In the genomic region with DNA sequence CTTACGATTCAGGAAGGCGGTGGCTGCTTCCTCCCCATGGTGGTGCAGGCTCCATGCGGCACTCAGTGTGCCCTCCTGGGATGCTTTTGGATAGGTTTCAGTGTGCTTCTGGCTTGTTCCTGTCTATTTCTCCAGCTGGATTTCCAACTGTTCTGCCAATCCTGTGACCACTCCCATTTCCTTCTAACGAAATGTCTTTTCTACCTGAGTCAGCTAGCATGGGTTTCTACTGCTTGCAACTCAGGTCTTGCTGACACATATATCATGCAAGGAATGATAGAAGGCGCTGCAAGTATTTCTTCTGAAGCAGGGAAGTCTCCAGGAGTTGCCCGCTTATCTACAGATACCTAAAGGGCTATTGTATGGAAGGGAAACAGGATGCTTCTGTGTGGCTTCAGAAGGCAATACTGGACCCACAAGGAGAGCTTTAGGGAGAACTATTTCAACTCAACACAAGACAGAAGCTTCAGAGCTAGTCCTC, we compare ENCODE assay signal across 1 cellular context.
TF ChIP-seq lines count a peak whose summit lies in the region.

No MANE protein-coding gene starts in this region.

TF ChIP-seq in K562, 482 proteins besides CTCF, POLR2A, EP300 and RAD21 (continued from another document):
- TF ChIP-seq, protein P1, sequence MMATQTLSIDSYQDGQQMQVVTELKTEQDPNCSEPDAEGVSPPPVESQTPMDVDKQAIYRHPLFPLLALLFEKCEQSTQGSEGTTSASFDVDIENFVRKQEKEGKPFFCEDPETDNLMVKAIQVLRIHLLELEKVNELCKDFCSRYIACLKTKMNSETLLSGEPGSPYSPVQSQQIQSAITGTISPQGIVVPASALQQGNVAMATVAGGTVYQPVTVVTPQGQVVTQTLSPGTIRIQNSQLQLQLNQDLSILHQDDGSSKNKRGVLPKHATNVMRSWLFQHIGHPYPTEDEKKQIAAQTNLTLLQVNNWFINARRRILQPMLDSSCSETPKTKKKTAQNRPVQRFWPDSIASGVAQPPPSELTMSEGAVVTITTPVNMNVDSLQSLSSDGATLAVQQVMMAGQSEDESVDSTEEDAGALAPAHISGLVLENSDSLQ (IDR thresholded peaks at IDR 0.05) = peak; percentile 43; the same call in 1 of the 2 replicates
- no peak for TF ChIP-seq STAG1 (CRISPR knock-in tag; IDR thresholded peaks at IDR 0.05; ENCODE audit: borderline replicate concordance)
- 0 out of 2 replicates have a peak, but pooled peaks have one; percentile 9 for TF ChIP-seq FOXJ2 (tag; IDR thresholded peaks at IDR 0.05)
- TF ChIP-seq ZNF57 (CRISPR knock-in tag; IDR thresholded peaks at IDR 0.05) = no peak
- no peak for TF ChIP-seq RBM14 (IDR thresholded peaks at IDR 0.05; ENCODE audit: borderline replicate concordance, insufficient read depth, low read depth, low read length)
- no peak for TF ChIP-seq HNRNPK (IDR thresholded peaks at IDR 0.05; ENCODE audit: low read depth, low read length, poor library complexity, severe bottlenecking)
- TF ChIP-seq WHSC1 (IDR thresholded peaks at IDR 0.05; ENCODE audit: low read length) = no peak
- TF ChIP-seq, protein P2, sequence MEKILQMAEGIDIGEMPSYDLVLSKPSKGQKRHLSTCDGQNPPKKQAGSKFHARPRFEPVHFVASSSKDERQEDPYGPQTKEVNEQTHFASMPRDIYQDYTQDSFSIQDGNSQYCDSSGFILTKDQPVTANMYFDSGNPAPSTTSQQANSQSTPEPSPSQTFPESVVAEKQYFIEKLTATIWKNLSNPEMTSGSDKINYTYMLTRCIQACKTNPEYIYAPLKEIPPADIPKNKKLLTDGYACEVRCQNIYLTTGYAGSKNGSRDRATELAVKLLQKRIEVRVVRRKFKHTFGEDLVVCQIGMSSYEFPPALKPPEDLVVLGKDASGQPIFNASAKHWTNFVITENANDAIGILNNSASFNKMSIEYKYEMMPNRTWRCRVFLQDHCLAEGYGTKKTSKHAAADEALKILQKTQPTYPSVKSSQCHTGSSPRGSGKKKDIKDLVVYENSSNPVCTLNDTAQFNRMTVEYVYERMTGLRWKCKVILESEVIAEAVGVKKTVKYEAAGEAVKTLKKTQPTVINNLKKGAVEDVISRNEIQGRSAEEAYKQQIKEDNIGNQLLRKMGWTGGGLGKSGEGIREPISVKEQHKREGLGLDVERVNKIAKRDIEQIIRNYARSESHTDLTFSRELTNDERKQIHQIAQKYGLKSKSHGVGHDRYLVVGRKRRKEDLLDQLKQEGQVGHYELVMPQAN (IDR thresholded peaks at IDR 0.05; ENCODE audit: borderline replicate concordance) = peak; percentile 39; the same call in 1 of the 2 replicates
- no peak; the same call in 1 of the 2 replicates for TF ChIP-seq JUND (IDR thresholded peaks at IDR 0.05; ENCODE audit: borderline replicate concordance, low read depth, low read length)
- 0 out of 3 replicates have a peak, but pooled peaks have one; percentile 9 for TF ChIP-seq JUND (tag; IDR thresholded peaks at IDR 0.05; ENCODE audit: borderline replicate concordance, low read depth, low read length)
- TF ChIP-seq, protein P3, sequence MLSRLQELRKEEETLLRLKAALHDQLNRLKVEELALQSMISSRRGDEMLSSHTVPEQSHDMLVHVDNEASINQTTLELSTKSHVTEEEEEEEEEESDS (CRISPR knock-in tag; IDR thresholded peaks at IDR 0.05) = no peak
- peak; percentile 48; the same call in 1 of the 2 replicates for TF ChIP-seq SOX6 (IDR thresholded peaks at IDR 0.05)
- TF ChIP-seq PCBP2 (IDR thresholded peaks at IDR 0.05; ENCODE audit: low read depth, low read length, poor library complexity, severe bottlenecking) = no peak
- no peak for TF ChIP-seq NCOR1 (IDR thresholded peaks at IDR 0.05)
- no peak for TF ChIP-seq HMG20A (CRISPR knock-in tag; conservative IDR thresholded peaks at IDR 0.05)
- no peak for TF ChIP-seq STAT5A (IDR thresholded peaks at IDR 0.05; ENCODE audit: borderline replicate concordance, low read length)
- no peak for TF ChIP-seq PRPF4 (IDR thresholded peaks at IDR 0.05; ENCODE audit: insufficient read depth, low read depth, low read length, poor library complexity, severe bottlenecking)
- TF ChIP-seq SMARCA5 (IDR thresholded peaks at IDR 0.05) = no peak
- TF ChIP-seq ZFPM2 (CRISPR knock-in tag; IDR thresholded peaks at IDR 0.05) = no peak
- 0 out of 2 replicates have a peak, but pooled peaks have one; percentile 25 for TF ChIP-seq CEBPG (CRISPR knock-in tag; IDR thresholded peaks at IDR 0.05)
- TF ChIP-seq CEBPG (tag; conservative IDR thresholded peaks at IDR 0.05 in 1 of 2, IDR thresholded peaks at IDR 0.05 in 1 of 2) = no peak
- TF ChIP-seq TCF3 (CRISPR knock-in tag; IDR thresholded peaks at IDR 0.05) = no peak
- no peak for TF ChIP-seq DDX20 (tag; IDR thresholded peaks at IDR 0.05; ENCODE audit: low read depth)
- no peak for TF ChIP-seq MTA3 (IDR thresholded peaks at IDR 0.05; ENCODE audit: borderline replicate concordance)
- TF ChIP-seq GTF2E2 (tag; IDR thresholded peaks at IDR 0.05) = no peak
- TF ChIP-seq ATF1 (CRISPR knock-in tag; IDR thresholded peaks at IDR 0.05) = no peak
- TF ChIP-seq ATF1 (tag; IDR thresholded peaks at IDR 0.05) = peak; percentile 6
- TF ChIP-seq HNRNPL (IDR thresholded peaks at IDR 0.05; ENCODE audit: low read depth, low read length) = no peak
- TF ChIP-seq, protein P4, sequence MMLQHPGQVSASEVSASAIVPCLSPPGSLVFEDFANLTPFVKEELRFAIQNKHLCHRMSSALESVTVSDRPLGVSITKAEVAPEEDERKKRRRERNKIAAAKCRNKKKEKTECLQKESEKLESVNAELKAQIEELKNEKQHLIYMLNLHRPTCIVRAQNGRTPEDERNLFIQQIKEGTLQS (IDR thresholded peaks at IDR 0.05) = 0 out of 2 replicates have a peak, but pooled peaks have one; percentile 35
- TF ChIP-seq, protein P4 (CRISPR knock-in tag; conservative IDR thresholded peaks at IDR 0.05) = no peak
- no peak for TF ChIP-seq TAF9B (IDR thresholded peaks at IDR 0.05; ENCODE audit: partially characterized antibody)
- TF ChIP-seq, protein P5, sequence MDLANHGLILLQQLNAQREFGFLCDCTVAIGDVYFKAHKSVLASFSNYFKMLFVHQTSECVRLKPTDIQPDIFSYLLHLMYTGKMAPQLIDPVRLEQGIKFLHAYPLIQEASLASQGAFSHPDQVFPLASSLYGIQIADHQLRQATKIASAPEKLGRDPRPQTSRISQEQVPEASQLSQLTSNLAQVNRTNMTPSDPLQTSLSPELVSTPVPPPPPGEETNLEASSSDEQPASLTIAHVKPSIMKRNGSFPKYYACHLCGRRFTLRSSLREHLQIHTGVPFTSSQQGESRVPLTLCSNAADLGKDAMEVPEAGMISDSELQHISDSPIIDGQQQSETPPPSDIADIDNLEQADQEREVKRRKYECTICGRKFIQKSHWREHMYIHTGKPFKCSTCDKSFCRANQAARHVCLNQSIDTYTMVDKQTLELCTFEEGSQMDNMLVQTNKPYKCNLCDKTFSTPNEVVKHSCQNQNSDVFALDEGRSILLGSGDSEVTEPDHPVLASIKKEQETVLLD (IDR thresholded peaks at IDR 0.05) = no peak
- no peak for TF ChIP-seq SIRT6 (IDR thresholded peaks at IDR 0.05; ENCODE audit: low read depth, low read length)
- TF ChIP-seq, protein P6, sequence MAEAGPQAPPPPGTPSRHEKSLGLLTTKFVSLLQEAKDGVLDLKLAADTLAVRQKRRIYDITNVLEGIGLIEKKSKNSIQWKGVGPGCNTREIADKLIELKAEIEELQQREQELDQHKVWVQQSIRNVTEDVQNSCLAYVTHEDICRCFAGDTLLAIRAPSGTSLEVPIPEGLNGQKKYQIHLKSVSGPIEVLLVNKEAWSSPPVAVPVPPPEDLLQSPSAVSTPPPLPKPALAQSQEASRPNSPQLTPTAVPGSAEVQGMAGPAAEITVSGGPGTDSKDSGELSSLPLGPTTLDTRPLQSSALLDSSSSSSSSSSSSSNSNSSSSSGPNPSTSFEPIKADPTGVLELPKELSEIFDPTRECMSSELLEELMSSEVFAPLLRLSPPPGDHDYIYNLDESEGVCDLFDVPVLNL (CRISPR knock-in tag; IDR thresholded peaks at IDR 0.05; ENCODE audit: low read depth) = no peak
- TF ChIP-seq KAT8 (IDR thresholded peaks at IDR 0.05; ENCODE audit: low read depth) = no peak
- no peak for TF ChIP-seq ESRRA (IDR thresholded peaks at IDR 0.05; ENCODE audit: borderline replicate concordance, low read depth)
- no peak for TF ChIP-seq NCOA2 (IDR thresholded peaks at IDR 0.05; ENCODE audit: partially characterized antibody in 2 of 2)
- no peak for TF ChIP-seq RFX1 (IDR thresholded peaks at IDR 0.05)
- TF ChIP-seq, protein P7, sequence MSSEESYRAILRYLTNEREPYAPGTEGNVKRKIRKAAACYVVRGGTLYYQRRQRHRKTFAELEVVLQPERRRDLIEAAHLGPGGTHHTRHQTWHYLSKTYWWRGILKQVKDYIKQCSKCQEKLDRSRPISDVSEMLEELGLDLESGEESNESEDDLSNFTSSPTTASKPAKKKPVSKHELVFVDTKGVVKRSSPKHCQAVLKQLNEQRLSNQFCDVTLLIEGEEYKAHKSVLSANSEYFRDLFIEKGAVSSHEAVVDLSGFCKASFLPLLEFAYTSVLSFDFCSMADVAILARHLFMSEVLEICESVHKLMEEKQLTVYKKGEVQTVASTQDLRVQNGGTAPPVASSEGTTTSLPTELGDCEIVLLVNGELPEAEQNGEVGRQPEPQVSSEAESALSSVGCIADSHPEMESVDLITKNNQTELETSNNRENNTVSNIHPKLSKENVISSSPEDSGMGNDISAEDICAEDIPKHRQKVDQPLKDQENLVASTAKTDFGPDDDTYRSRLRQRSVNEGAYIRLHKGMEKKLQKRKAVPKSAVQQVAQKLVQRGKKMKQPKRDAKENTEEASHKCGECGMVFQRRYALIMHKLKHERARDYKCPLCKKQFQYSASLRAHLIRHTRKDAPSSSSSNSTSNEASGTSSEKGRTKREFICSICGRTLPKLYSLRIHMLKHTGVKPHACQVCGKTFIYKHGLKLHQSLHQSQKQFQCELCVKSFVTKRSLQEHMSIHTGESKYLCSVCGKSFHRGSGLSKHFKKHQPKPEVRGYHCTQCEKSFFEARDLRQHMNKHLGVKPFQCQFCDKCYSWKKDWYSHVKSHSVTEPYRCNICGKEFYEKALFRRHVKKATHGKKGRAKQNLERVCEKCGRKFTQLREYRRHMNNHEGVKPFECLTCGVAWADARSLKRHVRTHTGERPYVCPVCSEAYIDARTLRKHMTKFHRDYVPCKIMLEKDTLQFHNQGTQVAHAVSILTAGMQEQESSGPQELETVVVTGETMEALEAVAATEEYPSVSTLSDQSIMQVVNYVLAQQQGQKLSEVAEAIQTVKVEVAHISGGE (CRISPR knock-in tag; IDR thresholded peaks at IDR 0.05) = no peak
- TF ChIP-seq NBN (IDR thresholded peaks at IDR 0.05; ENCODE audit: low read depth) = 0 out of 2 replicates have a peak, but pooled peaks have one; percentile 13
- no peak for TF ChIP-seq LEF1 (IDR thresholded peaks at IDR 0.05)
- TF ChIP-seq ZNF143 (CRISPR knock-in tag; IDR thresholded peaks at IDR 0.05) = no peak
- no peak for TF ChIP-seq PHB (CRISPR knock-in tag; IDR thresholded peaks at IDR 0.05)
- no peak for TF ChIP-seq RHOXF2B (CRISPR knock-in tag; conservative IDR thresholded peaks at IDR 0.05)
- TF ChIP-seq HCFC1 (IDR thresholded peaks at IDR 0.05; ENCODE audit: low read depth, low read length) = no peak
- no peak for TF ChIP-seq NFIX (CRISPR knock-in tag; IDR thresholded peaks at IDR 0.05; ENCODE audit: low read depth)
- no peak for TF ChIP-seq MYC (IDR thresholded peaks at IDR 0.05; ENCODE audit: low read depth, low read length)
- TF ChIP-seq MYC (CRISPR knock-in tag; IDR thresholded peaks at IDR 0.05; ENCODE audit: borderline replicate concordance, low read depth) = 0 out of 2 replicates have a peak, but pooled peaks have one; percentile 23
- TF ChIP-seq, protein P8, sequence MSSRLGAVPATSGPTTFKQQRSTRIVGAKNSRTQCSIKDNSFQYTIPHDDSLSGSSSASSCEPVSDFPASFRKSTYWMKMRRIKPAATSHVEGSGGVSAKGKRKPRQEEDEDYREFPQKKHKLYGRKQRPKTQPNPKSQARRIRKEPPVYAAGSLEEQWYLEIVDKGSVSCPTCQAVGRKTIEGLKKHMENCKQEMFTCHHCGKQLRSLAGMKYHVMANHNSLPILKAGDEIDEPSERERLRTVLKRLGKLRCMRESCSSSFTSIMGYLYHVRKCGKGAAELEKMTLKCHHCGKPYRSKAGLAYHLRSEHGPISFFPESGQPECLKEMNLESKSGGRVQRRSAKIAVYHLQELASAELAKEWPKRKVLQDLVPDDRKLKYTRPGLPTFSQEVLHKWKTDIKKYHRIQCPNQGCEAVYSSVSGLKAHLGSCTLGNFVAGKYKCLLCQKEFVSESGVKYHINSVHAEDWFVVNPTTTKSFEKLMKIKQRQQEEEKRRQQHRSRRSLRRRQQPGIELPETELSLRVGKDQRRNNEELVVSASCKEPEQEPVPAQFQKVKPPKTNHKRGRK (tag; IDR thresholded peaks at IDR 0.05) = no peak
- TF ChIP-seq, protein P9, sequence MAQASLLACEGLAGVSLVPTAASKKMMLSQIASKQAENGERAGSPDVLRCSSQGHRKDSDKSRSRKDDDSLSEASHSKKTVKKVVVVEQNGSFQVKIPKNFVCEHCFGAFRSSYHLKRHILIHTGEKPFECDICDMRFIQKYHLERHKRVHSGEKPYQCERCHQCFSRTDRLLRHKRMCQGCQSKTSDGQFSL (CRISPR knock-in tag; IDR thresholded peaks at IDR 0.05) = no peak
- TF ChIP-seq, protein P9 (tag; IDR thresholded peaks at IDR 0.05) = no peak
- TF ChIP-seq ERF (CRISPR knock-in tag; IDR thresholded peaks at IDR 0.05) = 0 out of 2 replicates have a peak, but pooled peaks have one; percentile 17
TF ChIP-seq in K562: peak in this region for 25.
